In genomic region chr1:111833334-111833733, GRCh38 we compare ENCODE assay signal across 18 cellular contexts.
DNase-seq lines count a peak whose midpoint lies in the region; ATAC-seq, FAIRE-seq and TF ChIP-seq lines count a peak whose summit lies in the region.
"Had no signal": no experiment of that assay in that cellular context is flagged by ENCODE, and none has a peak within 500 bp of the region (broad histone marks: within the 10 kb centered on the region; RNA-seq: fewer than 3 reads in every experiment).

No MANE protein-coding gene starts in this region.

- FAIRE-seq in astrocyte (lab: Jason Lieb, UNC) = no peak
- FAIRE-seq: kidney had no signal

- H3K4me3 ChIP-seq in astrocyte (ENCODE audit: insufficient read depth, low read depth, low read length) = no peak overlapping the region
- no peak overlapping the region for H3K4me3 ChIP-seq in CD8-positive, alpha-beta T cell (ENCODE audit: low read depth, low read length)
- H3K4me3 ChIP-seq: gastroesophageal sphincter, sigmoid colon had no signal

- H3K9me3 Mint-ChIP-seq in H9 = no peaks in the 10 kb centered on the region
- H3K9me3 Mint-ChIP-seq in astrocyte (ENCODE audit: unreplicated experiment) = peaks cover 6% of the 10 kb centered on the region
- no peaks in the 10 kb centered on the region for H3K9me3 Mint-ChIP-seq in CD8-positive, alpha-beta T cell
- H3K9me3 Mint-ChIP-seq: activated naive CD8-positive, alpha-beta T cell treated with anti-CD3 and anti-CD28 coated beads for 36 hours; dendritic cell treated with granulocyte-macrophage colony-stimulating factor and Interleukin-4, amounts not matched to agents 40 ng/mL and 50 ng/mL, for 4 days; stimulated activated naive CD8-positive, alpha-beta T cell treated with anti-CD3 and anti-CD28 coated beads, Interleukin-15, amount 100 ng/mL, for 72 hours had no signal

- H2AFZ ChIP-seq in H9 (ENCODE audit: low read length) = no peak overlapping the region
- no peak overlapping the region for H2AFZ ChIP-seq in astrocyte (ENCODE audit: low read depth, low read length)

- H3K4me1 Mint-ChIP-seq in H9 (peaks cover 6 to 7% of the 10 kb centered on the region in 2 experiments), astrocyte (ENCODE audit: low read depth, unreplicated experiment) (no peaks in the 10 kb centered on the region)
- no peaks in the 10 kb centered on the region for H3K4me1 Mint-ChIP-seq in CD8-positive, alpha-beta T cell (ENCODE audit: low read depth)
- H3K4me1 Mint-ChIP-seq: activated naive CD8-positive, alpha-beta T cell treated with anti-CD3 and anti-CD28 coated beads for 36 hours; naive thymus-derived CD8-positive, alpha-beta T cell; stimulated activated naive CD8-positive, alpha-beta T cell treated with anti-CD3 and anti-CD28 coated beads, Interleukin-15, amount 100 ng/mL, for 72 hours had no signal

- H3K9ac ChIP-seq in H9 (ENCODE audit: extremely low read depth, insufficient read length, low read length) (no peak overlapping the region), astrocyte (ENCODE audit: low read length) (no peak overlapping the region)

- H3K23me2 ChIP-seq in H9 (ENCODE audit: insufficient read length, low read depth, low read length, poor library complexity, severe bottlenecking) = no peaks in the 10 kb centered on the region

- DNase-seq in AG08395 (ENCODE audit: low spot score) (peak; percentile 19), H9 (no peak), astrocyte (ENCODE audit: low read depth) (peak; percentile 2), foreskin keratinocyte (peak; percentile 14 to 26), erythroblast (lab: John Stamatoyannopoulos, UW) (no peak)
- no peak for DNase-seq in CD8-positive, alpha-beta T cell
- DNase-seq: activated CD8-positive, alpha-beta memory T cell treated with anti-CD3 and anti-CD28 coated beads, Interleukin-2, amount 50 U/mL, for 48 hours; activated naive CD8-positive, alpha-beta T cell treated with anti-CD3 and anti-CD28 coated beads for 36 hours; EL; kidney; naive thymus-derived CD8-positive, alpha-beta T cell; NCI-H1105; sigmoid colon; stimulated activated naive CD8-positive, alpha-beta T cell treated with anti-CD3 and anti-CD28 coated beads, Interleukin-15, amount 100 ng/mL, for 72 hours had no signal

- H3K23ac ChIP-seq in H9 (ENCODE audit: insufficient read length, low read depth, low read length) = no peak overlapping the region

- H3K27ac ChIP-seq in H9 (ENCODE audit: insufficient read length, low read depth, low read length) = no peak overlapping the region
- H3K27ac ChIP-seq in astrocyte (ENCODE audit: low read depth, low read length) = no peak overlapping the region
- H3K27ac ChIP-seq in foreskin keratinocyte = no peak overlapping the region
- H3K27ac ChIP-seq in CD8-positive, alpha-beta T cell (ENCODE audit: low read depth, low read length) = no peak overlapping the region
- H3K27ac ChIP-seq: gastroesophageal sphincter, sigmoid colon had no signal

- no peak overlapping the region for H2AK5ac ChIP-seq in H9 (ENCODE audit: insufficient read length, low read length)

- no peak overlapping the region for H3K18ac ChIP-seq in H9 (ENCODE audit: insufficient read length, low read depth, low read length)

- ATAC-seq in foreskin keratinocyte = peak; percentile 34
- no peak for ATAC-seq in HG03108 (IDR thresholded peaks at IDR 0.05; ENCODE audit: unreplicated experiment)
- ATAC-seq in CD8-positive, alpha-beta T cell = no peak
- ATAC-seq in esophagus mucosa = no peak
- ATAC-seq: gastroesophageal sphincter; naive thymus-derived CD8-positive, alpha-beta T cell; stimulated activated naive CD8-positive, alpha-beta T cell treated with anti-CD3 and anti-CD28 coated beads, Interleukin-15, amount 100 ng/mL, for 72 hours had no signal

- no peak for TF ChIP-seq POLR2A in erythroblast (IDR thresholded peaks at IDR 0.05; ENCODE audit: low read length)

- CTCF ChIA-PET in CD8-positive, alpha-beta T cell (lab: Charles Lee) = no interaction called here

- H2BK12ac ChIP-seq in H9 (ENCODE audit: insufficient read length, low read depth, low read length) = no peak overlapping the region

- POLR2A ChIA-PET in CD8-positive, alpha-beta T cell (lab: Charles Lee) = no interaction called here

- H3K4me1 ChIP-seq in H9 (ENCODE audit: insufficient read depth, low read length) = no peaks in the 10 kb centered on the region
- no peaks in the 10 kb centered on the region for H3K4me1 ChIP-seq in astrocyte (ENCODE audit: insufficient read depth, low read length)
- H3K4me1 ChIP-seq in foreskin keratinocyte = no peaks in the 10 kb centered on the region
- no peaks in the 10 kb centered on the region for H3K4me1 ChIP-seq in CD8-positive, alpha-beta T cell (ENCODE audit: insufficient read depth, low read length)
- H3K4me1 ChIP-seq: gastroesophageal sphincter had no signal

- H3K4ac ChIP-seq in H9 (ENCODE audit: low read depth, low read length) = no peak overlapping the region

- H4K20me1 ChIP-seq in H9 (ENCODE audit: control insufficient read depth, insufficient read depth, insufficient read length) (no peaks in the 10 kb centered on the region), astrocyte (ENCODE audit: insufficient read depth, low read length) (no peaks in the 10 kb centered on the region)

- no peaks in the 10 kb centered on the region for H3K79me1 ChIP-seq in H9 (ENCODE audit: insufficient read depth, low read depth, low read length, poor library complexity, severe bottlenecking)

- H3K14ac ChIP-seq in H9 (ENCODE audit: insufficient read depth, low read length) = no peak overlapping the region

- no peak overlapping the region for H3T11ph ChIP-seq in H9 (ENCODE audit: low read length)

- H2BK20ac ChIP-seq in H9 (ENCODE audit: low read depth, low read length, poor library complexity, severe bottlenecking) = no peak overlapping the region

- no peak overlapping the region for H2BK5ac ChIP-seq in H9 (ENCODE audit: insufficient read length, low read length)

- H3K4me3 Mint-ChIP-seq in H9 (no peak overlapping the region), astrocyte (ENCODE audit: unreplicated experiment) (no peak overlapping the region)
- H3K4me3 Mint-ChIP-seq in CD8-positive, alpha-beta T cell = no peak overlapping the region
- H3K4me3 Mint-ChIP-seq: activated naive CD8-positive, alpha-beta T cell treated with anti-CD3 and anti-CD28 coated beads for 36 hours; dendritic cell treated with granulocyte-macrophage colony-stimulating factor and Interleukin-4, amounts not matched to agents 40 ng/mL and 50 ng/mL, for 4 days; naive thymus-derived CD8-positive, alpha-beta T cell; stimulated activated naive CD8-positive, alpha-beta T cell treated with anti-CD3 and anti-CD28 coated beads, Interleukin-15, amount 100 ng/mL, for 72 hours had no signal

- H3K27me3 Mint-ChIP-seq in H9 (ENCODE audit: low read depth) (peaks cover 9% of the 10 kb centered on the region), astrocyte (ENCODE audit: low read depth, unreplicated experiment) (peaks cover 39% of the 10 kb centered on the region)
- H3K27me3 Mint-ChIP-seq in CD8-positive, alpha-beta T cell (ENCODE audit: low read depth) = peaks cover 27% of the 10 kb centered on the region

- H4K5ac ChIP-seq in H9 (ENCODE audit: insufficient read length, low read depth, low read length) = no peak overlapping the region

- H3K9me3 ChIP-seq in H9 (ENCODE audit: control insufficient read depth, low read depth, low read length) (no peaks in the 10 kb centered on the region), astrocyte (ENCODE audit: insufficient read depth, low read depth, low read length) (no peaks in the 10 kb centered on the region)
- no peaks in the 10 kb centered on the region for H3K9me3 ChIP-seq in CD8-positive, alpha-beta T cell (ENCODE audit: low read length)
- H3K9me3 ChIP-seq: gastroesophageal sphincter, sigmoid colon had no signal

- intact Hi-C loops in CD8-positive, alpha-beta T cell (cut with DNase I, micrococcal nuclease) = no loop called here

- H3K79me2 ChIP-seq in H9 (ENCODE audit: insufficient read depth, low read length) = no peaks in the 10 kb centered on the region
- no peaks in the 10 kb centered on the region for H3K79me2 ChIP-seq in astrocyte (ENCODE audit: insufficient read depth, low read length)

- no peak overlapping the region for H4K8ac ChIP-seq in H9 (replicated peaks; ENCODE audit: insufficient read length, low read depth, low read length)

- no peak overlapping the region for H2BK15ac ChIP-seq in H9 (ENCODE audit: low read depth, low read length)

- no peak overlapping the region for H4K91ac ChIP-seq in H9 (ENCODE audit: insufficient read length, low read depth, low read length)

- H3K56ac ChIP-seq in H9 (ENCODE audit: insufficient read length, low read depth, low read length) = no peak overlapping the region

- no CpG with 5 or more reads among the region's 4 CpGs for WGBS in H9 (ENCODE audit: extremely low coverage, insufficient read length, low lambda C conversion rate)

- peak; percentile 35; the same call in 2 of the 3 replicates for TF ChIP-seq CTCF in H9 (conservative IDR thresholded peaks at IDR 0.05)
- no peak for TF ChIP-seq CTCF in astrocyte (IDR thresholded peaks at IDR 0.05; ENCODE audit: insufficient read depth, low read depth, low read length)
- peak; percentile 10 for TF ChIP-seq CTCF in foreskin keratinocyte (conservative IDR thresholded peaks at IDR 0.05)
- no peak for TF ChIP-seq CTCF in CD8-positive, alpha-beta T cell (IDR thresholded peaks at IDR 0.05)

- H3K36me3 Mint-ChIP-seq in H9 (ENCODE audit: insufficient read depth in 1 of 3, low read depth in 3 of 3) (no peaks in the 10 kb centered on the region), astrocyte (ENCODE audit: low read depth, unreplicated experiment) (peaks cover 3% of the 10 kb centered on the region)
- H3K36me3 Mint-ChIP-seq in CD8-positive, alpha-beta T cell = no peaks in the 10 kb centered on the region
- H3K36me3 Mint-ChIP-seq: activated naive CD8-positive, alpha-beta T cell treated with anti-CD3 and anti-CD28 coated beads for 36 hours; naive thymus-derived CD8-positive, alpha-beta T cell had no signal

- no peak overlapping the region for H3K4me2 ChIP-seq in H9 (ENCODE audit: insufficient read depth, insufficient read length, low read length)
- H3K4me2 ChIP-seq in astrocyte (ENCODE audit: low read length) = no peak overlapping the region

- H3K27me3 ChIP-seq in H9 (ENCODE audit: insufficient read depth, low read length) = no peaks in the 10 kb centered on the region
- H3K27me3 ChIP-seq in astrocyte (ENCODE audit: insufficient read depth, low read length) = peaks cover 2% of the 10 kb centered on the region
- H3K27me3 ChIP-seq in foreskin keratinocyte = peaks cover 3% of the 10 kb centered on the region
- H3K27me3 ChIP-seq in CD8-positive, alpha-beta T cell (ENCODE audit: insufficient read depth, low read length) = peaks cover 4% of the 10 kb centered on the region
- H3K27me3 ChIP-seq: gastroesophageal sphincter, sigmoid colon had no signal

- H3K36me3 ChIP-seq in astrocyte (ENCODE audit: insufficient read depth, low read length) = no peaks in the 10 kb centered on the region
- H3K36me3 ChIP-seq in CD8-positive, alpha-beta T cell (ENCODE audit: insufficient read depth, low read length) = no peaks in the 10 kb centered on the region
- H3K36me3 ChIP-seq: gastroesophageal sphincter, sigmoid colon had no signal

- no peak overlapping the region for H2BK120ac ChIP-seq in H9 (ENCODE audit: low read depth, low read length, poor library complexity, severe bottlenecking)

- no peak overlapping the region for H3K27ac Mint-ChIP-seq in H9
- no peak overlapping the region for H3K27ac Mint-ChIP-seq in astrocyte (ENCODE audit: unreplicated experiment)
- H3K27ac Mint-ChIP-seq in CD8-positive, alpha-beta T cell = no peak overlapping the region
- H3K27ac Mint-ChIP-seq: activated naive CD8-positive, alpha-beta T cell treated with anti-CD3 and anti-CD28 coated beads for 36 hours; dendritic cell treated with granulocyte-macrophage colony-stimulating factor and Interleukin-4, amounts not matched to agents 40 ng/mL and 50 ng/mL, for 4 days; naive thymus-derived CD8-positive, alpha-beta T cell; stimulated activated naive CD8-positive, alpha-beta T cell treated with anti-CD3 and anti-CD28 coated beads, Interleukin-15, amount 100 ng/mL, for 72 hours had no signal

Comparison
In these comparisons a context has a peak if more than half of its experiments do, and no peak if none do; other contexts are left out.
1. DNase-seq: peak in AG08395 (single experiment), astrocyte (single experiment) and foreskin keratinocyte (2 of 2); none in H9 (single experiment), erythroblast (0 of 2) and CD8-positive, alpha-beta T cell (0 of 7).
2. CTCF ChIP-seq: peak in H9 (single experiment) and foreskin keratinocyte (single experiment); none in astrocyte (single experiment) and CD8-positive, alpha-beta T cell (single experiment).